33 cellular contexts compared by ENCODE assay signal in genomic region chr13:112129557-112129956, GRCh38.
"Had no signal": no experiment of that assay in that cellular context is flagged by ENCODE, and none has a peak within 500 bp of the region (broad histone marks: within the 10 kb centered on the region; RNA-seq: fewer than 3 reads in every experiment).

No MANE protein-coding gene starts in this region.

- DNase-seq: activated B cell treated with CpG ODN at 0.5 μM for 24 hours; activated CD4-positive, alpha-beta T cell treated with anti-CD3 and anti-CD28 coated beads for 48 hours; activated CD4-positive, alpha-beta T cell treated with anti-CD3 and anti-CD28 coated beads, Interleukin-2, amount 50 U/mL, for 1 hour; activated CD4-positive, alpha-beta T cell treated with anti-CD3 and anti-CD28 coated beads, Interleukin-2, amount 50 U/mL, for 48 hours; activated CD8-positive, alpha-beta memory T cell treated with anti-CD3 and anti-CD28 coated beads for 24 hours; activated CD8-positive, alpha-beta T cell treated with anti-CD3 and anti-CD28 coated beads for 36 hours; activated effector memory CD4-positive, alpha-beta T cell treated with Interleukin-2 at 50 U/mL for 16 hours; activated gamma-delta T cell treated with Interleukin-2 at 50 U/mL for 16 hours; activated naive CD4-positive, alpha-beta T cell treated with anti-CD3 and anti-CD28 coated beads for 36 hours; activated naive CD8-positive, alpha-beta T cell treated with anti-CD3 and anti-CD28 coated beads, Interleukin-2, amount 10 ng/mL, durations not matched to agents 7 days and 5 days; activated T-cell treated with anti-CD3 and anti-CD28 coated beads, Interleukin-2, amount 50 U/mL, for 4 hours; dorsolateral prefrontal cortex; effector memory CD4-positive, alpha-beta T cell; erythroblast; foreskin keratinocyte; gastrocnemius medialis; glutamatergic neuron; T-helper 1 cell; T-helper 17 cell; T1000; WERI-Rb-1 had no signal

- H3K27ac Mint-ChIP-seq: activated B cell treated with CpG ODN at 0.5 μM for 24 hours; activated CD8-positive, alpha-beta T cell treated with anti-CD3 and anti-CD28 coated beads for 36 hours; activated naive CD4-positive, alpha-beta T cell treated with anti-CD3 and anti-CD28 coated beads for 36 hours; activated naive CD4-positive, alpha-beta T cell treated with anti-CD3 and anti-CD28 coated beads, Interleukin-2, amount 50 U/mL, for 72 hours; activated naive CD8-positive, alpha-beta T cell treated with anti-CD3 and anti-CD28 coated beads, Interleukin-2, amount 10 ng/mL, durations not matched to agents 7 days and 5 days; activated T-helper 17 cell treated with anti-CD3 and anti-CD28 coated beads, Interleukin-2, amount 50 U/mL, for 72 hours; dendritic cell treated with granulocyte-macrophage colony-stimulating factor and Interleukin-4, amounts not matched to agents 40 ng/mL and 50 ng/mL, for 4 days; T-helper 17 cell; T-helper 2 cell treated with Interferon-gamma antibody and Interleukin-4, amounts not matched to agents 5 μg/mL and 100 μg/mL, for 36 hours had no signal

- H3K4me1 ChIP-seq: ascending aorta, breast epithelium, foreskin keratinocyte, gastrocnemius medialis had no signal

- H3K36me3 Mint-ChIP-seq: activated naive CD4-positive, alpha-beta T cell treated with anti-CD3 and anti-CD28 coated beads, Interleukin-2, amount 50 U/mL, for 72 hours; activated naive CD8-positive, alpha-beta T cell treated with anti-CD3 and anti-CD28 coated beads, Interleukin-2, amount 10 ng/mL, durations not matched to agents 7 days and 5 days; brain had no signal

- H3K36me3 ChIP-seq: ascending aorta, breast epithelium, cardiac muscle cell, esophagus muscularis mucosa, gastrocnemius medialis, WERI-Rb-1 had no signal

- H3K27me3 ChIP-seq: ascending aorta, foreskin keratinocyte had no signal

- H3K9me3 ChIP-seq: ascending aorta, breast epithelium, esophagus muscularis mucosa, gastrocnemius medialis had no signal

- H3K9me3 Mint-ChIP-seq: activated B cell treated with CpG ODN at 0.5 μM for 24 hours; activated CD8-positive, alpha-beta T cell treated with anti-CD3 and anti-CD28 coated beads for 36 hours; activated naive CD4-positive, alpha-beta T cell treated with anti-CD3 and anti-CD28 coated beads for 36 hours; activated naive CD4-positive, alpha-beta T cell treated with anti-CD3 and anti-CD28 coated beads, Interleukin-2, amount 50 U/mL, for 72 hours; activated naive CD8-positive, alpha-beta T cell treated with anti-CD3 and anti-CD28 coated beads, Interleukin-2, amount 10 ng/mL, durations not matched to agents 7 days and 5 days; activated T-cell treated with anti-CD3 and anti-CD28 coated beads, Interleukin-2, amount 50 U/mL, for 4 hours; activated T-helper 17 cell treated with anti-CD3 and anti-CD28 coated beads, Interleukin-2, amount 50 U/mL, for 72 hours; central memory CD8-positive, alpha-beta T cell; dendritic cell treated with granulocyte-macrophage colony-stimulating factor and Interleukin-4, amounts not matched to agents 40 ng/mL and 50 ng/mL, for 4 days; T-helper 2 cell treated with Interferon-gamma antibody and Interleukin-4, amounts not matched to agents 5 μg/mL and 100 μg/mL, for 36 hours had no signal

- H3K4me3 ChIP-seq: ascending aorta, breast epithelium, cardiac muscle cell, coronary artery, dorsolateral prefrontal cortex, esophagus muscularis mucosa, gastrocnemius medialis had no signal

- H3K4me1 Mint-ChIP-seq: activated B cell treated with CpG ODN at 0.5 μM for 24 hours; activated naive CD8-positive, alpha-beta T cell treated with anti-CD3 and anti-CD28 coated beads, Interleukin-2, amount 10 ng/mL, durations not matched to agents 7 days and 5 days; activated T-helper 17 cell treated with anti-CD3 and anti-CD28 coated beads, Interleukin-2, amount 50 U/mL, for 72 hours; central memory CD8-positive, alpha-beta T cell; T-helper 17 cell had no signal

- H3K4me3 Mint-ChIP-seq: activated B cell treated with CpG ODN at 0.5 μM for 24 hours; activated CD8-positive, alpha-beta T cell treated with anti-CD3 and anti-CD28 coated beads for 36 hours; activated naive CD4-positive, alpha-beta T cell treated with anti-CD3 and anti-CD28 coated beads for 36 hours; activated naive CD8-positive, alpha-beta T cell treated with anti-CD3 and anti-CD28 coated beads, Interleukin-2, amount 10 ng/mL, durations not matched to agents 7 days and 5 days; activated T-cell treated with anti-CD3 and anti-CD28 coated beads, Interleukin-2, amount 50 U/mL, for 4 hours; activated T-helper 17 cell treated with anti-CD3 and anti-CD28 coated beads, Interleukin-2, amount 50 U/mL, for 72 hours; brain; central memory CD8-positive, alpha-beta T cell; dendritic cell treated with granulocyte-macrophage colony-stimulating factor and Interleukin-4, amounts not matched to agents 40 ng/mL and 50 ng/mL, for 4 days; T-helper 17 cell; T-helper 2 cell treated with Interferon-gamma antibody and Interleukin-4, amounts not matched to agents 5 μg/mL and 100 μg/mL, for 36 hours had no signal

- ATAC-seq: activated CD4-positive, CD25-positive, alpha-beta regulatory T cell treated with anti-CD3 and anti-CD28 coated beads, Interleukin-2, amount 50 U/mL, for 24 hours; activated CD8-positive, alpha-beta T cell treated with anti-CD3 and anti-CD28 coated beads for 36 hours; activated naive CD4-positive, alpha-beta T cell treated with anti-CD3 and anti-CD28 coated beads, Interleukin-2, amount 50 U/mL, for 72 hours; activated T-cell treated with anti-CD3 and anti-CD28 coated beads, Interleukin-2, amount 50 U/mL, for 4 hours; activated T-helper 17 cell treated with anti-CD3 and anti-CD28 coated beads, Interleukin-2, amount 50 U/mL, for 72 hours; foreskin keratinocyte; gastrocnemius medialis; T-helper 17 cell had no signal

- H3K27me3 Mint-ChIP-seq: activated B cell treated with CpG ODN at 0.5 μM for 24 hours had no signal

- H3K27ac ChIP-seq: ascending aorta, breast epithelium, cardiac muscle cell, coronary artery, dorsolateral prefrontal cortex, esophagus muscularis mucosa, foreskin keratinocyte, gastrocnemius medialis, WERI-Rb-1 had no signal
